Comparison of ENCODE assay signal across 19 cellular contexts in the genomic region with DNA sequence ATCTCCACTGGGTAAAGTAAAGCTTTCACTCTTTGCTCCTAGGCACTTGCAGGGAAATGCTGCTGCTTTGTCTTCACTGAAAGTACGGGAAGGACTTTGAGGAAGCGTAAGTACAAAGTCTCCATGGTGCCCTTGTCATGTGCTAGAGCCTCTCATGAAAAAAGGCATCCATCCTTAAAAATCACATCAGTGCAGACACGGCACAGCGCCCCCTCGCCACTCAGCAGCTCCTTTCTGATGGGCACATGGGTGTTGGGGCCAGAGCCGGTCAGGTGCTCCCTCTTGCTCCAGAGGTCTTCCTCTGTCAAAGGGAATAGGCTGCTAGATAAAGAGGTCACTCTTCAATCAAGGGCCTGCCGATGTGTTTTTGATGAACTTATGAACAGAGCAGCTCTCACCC.
A peak's percentile ranks its signal among the peaks of the same experiment; 100 is the strongest.
DNase-seq lines count a peak whose midpoint lies in the region; ATAC-seq and TF ChIP-seq lines count a peak whose summit lies in the region.
"Had no signal": no experiment of that assay in that cellular context is flagged by ENCODE, and none has a peak within 500 bp of the region (broad histone marks: within the 10 kb centered on the region; RNA-seq: fewer than 3 reads in every experiment).

No MANE protein-coding gene starts in this region.

- peaks cover 1% of the 10 kb centered on the region for H3F3A ChIP-seq in SK-N-SH (replicated peaks; ENCODE audit: insufficient read depth)

- H3K9me3 ChIP-seq in SK-N-SH (no peaks in the 10 kb centered on the region), adrenal gland (replicated peaks in 1 of 3) (no peaks in the 10 kb centered on the region)
- H3K9me3 ChIP-seq: BLaER1 treated with 17β-estradiol and CSF1 and Interleukin-3, amounts not matched to agents 10 nM and 100 nM; left ventricle myocardium inferior had no signal

- H3K27me3 ChIP-seq in SK-N-SH (ENCODE audit: insufficient read depth) (no peaks in the 10 kb centered on the region), brain microvascular endothelial cell (replicated peaks) (no peaks in the 10 kb centered on the region), layer of hippocampus (ENCODE audit: control insufficient read depth, insufficient read depth, low read length) (no peaks in the 10 kb centered on the region), adrenal gland (no peaks in the 10 kb centered on the region)
- H3K27me3 ChIP-seq: BLaER1 treated with 17β-estradiol and CSF1 and Interleukin-3, amounts not matched to agents 10 nM and 100 nM; cardiac muscle cell had no signal

- TF ChIP-seq CTCF in SK-N-SH (IDR thresholded peaks at IDR 0.05) (0 out of 2 replicates have a peak, but pooled peaks have one; percentile 9), brain microvascular endothelial cell (IDR thresholded peaks at IDR 0.05; ENCODE audit: low read depth, low read length, missing control alignments) (peak; percentile 30), adrenal gland (IDR thresholded peaks at IDR 0.05) (no peak)

- H3K4me2 ChIP-seq in SK-N-SH: no peak overlapping the region
- H3K4me2 ChIP-seq: KMS-11 had no signal

- TF ChIP-seq RAD21 in SK-N-SH (IDR thresholded peaks at IDR 0.05; ENCODE audit: low read length): no peak; the same call in 1 of the 2 replicates

- H3K36me3 ChIP-seq in SK-N-SH (replicated peaks in 1 of 2; ENCODE audit: control insufficient read depth in 1 of 2, insufficient read depth in 2 of 2, low read length in 1 of 2) (no peaks in the 10 kb centered on the region), brain microvascular endothelial cell (replicated peaks) (no peaks in the 10 kb centered on the region), adrenal gland (replicated peaks in 1 of 2) (no peaks in the 10 kb centered on the region)
- H3K36me3 ChIP-seq: BLaER1 treated with 17β-estradiol and CSF1 and Interleukin-3, amounts not matched to agents 10 nM and 100 nM; cardiac muscle cell; left ventricle myocardium inferior had no signal

- POLR2A ChIA-PET in SK-N-SH (lab: Yijun Ruan, JAX): interaction anchor here (0.6 kb wide), 1 partner anchor 12 kb away, joined by 3 read pairs; no protein-coding TSS in a partner anchor

- no peak for TF ChIP-seq POLR2A in adrenal gland (IDR thresholded peaks at IDR 0.05)

- in situ Hi-C loops in brain microvascular endothelial cell (cut with HindIII; ENCODE audit: low pct_ligation_motif_present, low sequenced_read_pairs): no loop called here

- H3K4me3 ChIP-seq in SK-N-SH (ENCODE audit: low read depth in 2 of 2, low read length in 1 of 2): no peak overlapping the region
- no peak overlapping the region for H3K4me3 ChIP-seq in brain microvascular endothelial cell (ENCODE audit: low read depth, low read length)
- H3K4me3 ChIP-seq in adrenal gland: no peak overlapping the region
- H3K4me3 ChIP-seq: BLaER1 treated with 17β-estradiol and CSF1 and Interleukin-3, amounts not matched to agents 10 nM and 100 nM; cardiac muscle cell; GM23248; left ventricle myocardium inferior had no signal

- no peak overlapping the region for H2AFZ ChIP-seq in SK-N-SH (ENCODE audit: low read depth)
- H2AFZ ChIP-seq: GM23248 had no signal

- no peak for ATAC-seq in SK-N-SH treated with all-trans-retinoic acid at 6 μM for 48 hours
- ATAC-seq: effector memory CD8-positive, alpha-beta T cell had no signal

- DNase-seq in SK-N-SH: no peak
- no peak for DNase-seq in brain microvascular endothelial cell
- DNase-seq in NCI-H1105 treated with DMSO at 0.1 percent for 48 hours (lab: John Stamatoyannopoulos, UW): no peak
- DNase-seq in stimulated activated CD4-positive, alpha-beta T cell treated with anti-CD3 and anti-CD28 coated beads, Interleukin-2, amount 100 ng/mL, for 24 hours: no peak
- no peak for DNase-seq in activated naive CD4-positive, alpha-beta T cell (lab: John Stamatoyannopoulos, UW)
- DNase-seq in adrenal gland: no peak
- DNase-seq: 8988T; activated CD8-positive, alpha-beta memory T cell treated with anti-CD3 and anti-CD28 coated beads for 24 hours; DMS 273 treated with DMSO at 0.1 percent for 48 hours; effector memory CD8-positive, alpha-beta T cell; GM23248; left ventricle myocardium inferior; NCI-H1436 treated with DMSO at 0.1 percent for 48 hours had no signal

- H3K4me1 ChIP-seq in SK-N-SH (ENCODE audit: control insufficient read depth in 1 of 2, insufficient read depth in 2 of 2, low read depth in 1 of 2, low read length in 1 of 2) (peaks cover 6 to 20% of the 10 kb centered on the region in 2 experiments; a peak in 3 of 4 replicates), adrenal gland (replicated peaks in 1 of 2) (peaks cover 1 to 2% of the 10 kb centered on the region in 2 donors)

- intact Hi-C loops in adrenal gland (cut with DNase I): loop anchor here in 1 of 2 donors (10.0 kb wide), 1 partner anchor 259 kb away; no protein-coding TSS in a partner anchor

- H3K27ac ChIP-seq in SK-N-SH (ENCODE audit: low read depth in 2 of 2, low read length in 1 of 2) (no peak overlapping the region), brain microvascular endothelial cell (no peak overlapping the region), layer of hippocampus (ENCODE audit: low read depth, low read length) (peak overlapping the region; percentile 25), adrenal gland (no peak overlapping the region)
- H3K27ac ChIP-seq: BLaER1 treated with 17β-estradiol and CSF1 and Interleukin-3, amounts not matched to agents 10 nM and 100 nM; cardiac muscle cell; GM23248; KMS-11; left ventricle myocardium inferior; RWPE1 had no signal

- no peaks in the 10 kb centered on the region for H3K9me2 ChIP-seq in SK-N-SH

- CTCF ChIA-PET in SK-N-SH (lab: Yijun Ruan, JAX): interaction anchor here (0.6 to 3.3 kb wide), 10 partner anchors 8 to 86 kb away, joined by 3 to 27 read pairs (median 4); no protein-coding TSS in a partner anchor

- H4K20me1 ChIP-seq in SK-N-SH (ENCODE audit: insufficient read depth): no peaks in the 10 kb centered on the region
- H4K20me1 ChIP-seq: BLaER1 treated with 17β-estradiol and CSF1 and Interleukin-3, amounts not matched to agents 10 nM and 100 nM had no signal

- 93% methylated on average over 7 of the region's 7 CpGs for WGBS in SK-N-SH (ENCODE audit: low lambda C conversion rate)
- WGBS in adrenal gland, 4 donors: 74 to 91% (median 78%) methylated on average over 3 to 7 of the region's 7 CpGs

- H3K9ac ChIP-seq in SK-N-SH: no peak overlapping the region
- H3K9ac ChIP-seq: BLaER1 treated with 17β-estradiol and CSF1 and Interleukin-3, amounts not matched to agents 10 nM and 100 nM; GM23248; KMS-11 had no signal

- H3K79me2 ChIP-seq in SK-N-SH (ENCODE audit: insufficient read depth): no peaks in the 10 kb centered on the region

- TF ChIP-seq EP300 in SK-N-SH (IDR thresholded peaks at IDR 0.05; ENCODE audit: borderline replicate concordance in 1 of 2, low read depth in 1 of 2, low read length in 1 of 2): no peak

TF ChIP-seq in SK-N-SH, 30 proteins besides CTCF, POLR2A, EP300 and RAD21 (continues in another document):
- no peak for TF ChIP-seq TEAD4 (IDR thresholded peaks at IDR 0.05; ENCODE audit: borderline replicate concordance, insufficient read depth)
- TF ChIP-seq, protein P1, sequence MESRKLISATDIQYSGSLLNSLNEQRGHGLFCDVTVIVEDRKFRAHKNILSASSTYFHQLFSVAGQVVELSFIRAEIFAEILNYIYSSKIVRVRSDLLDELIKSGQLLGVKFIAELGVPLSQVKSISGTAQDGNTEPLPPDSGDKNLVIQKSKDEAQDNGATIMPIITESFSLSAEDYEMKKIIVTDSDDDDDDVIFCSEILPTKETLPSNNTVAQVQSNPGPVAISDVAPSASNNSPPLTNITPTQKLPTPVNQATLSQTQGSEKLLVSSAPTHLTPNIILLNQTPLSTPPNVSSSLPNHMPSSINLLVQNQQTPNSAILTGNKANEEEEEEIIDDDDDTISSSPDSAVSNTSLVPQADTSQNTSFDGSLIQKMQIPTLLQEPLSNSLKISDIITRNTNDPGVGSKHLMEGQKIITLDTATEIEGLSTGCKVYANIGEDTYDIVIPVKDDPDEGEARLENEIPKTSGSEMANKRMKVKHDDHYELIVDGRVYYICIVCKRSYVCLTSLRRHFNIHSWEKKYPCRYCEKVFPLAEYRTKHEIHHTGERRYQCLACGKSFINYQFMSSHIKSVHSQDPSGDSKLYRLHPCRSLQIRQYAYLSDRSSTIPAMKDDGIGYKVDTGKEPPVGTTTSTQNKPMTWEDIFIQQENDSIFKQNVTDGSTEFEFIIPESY (IDR thresholded peaks at IDR 0.05; ENCODE audit: borderline replicate concordance, low read depth): no peak

TF ChIP-seq in SK-N-SH treated with all-trans-retinoic acid at 6 μM for 48 hours, 23 proteins besides CTCF, POLR2A, EP300 and RAD21:
- TF ChIP-seq PPARA (CRISPR knock-in tag; IDR thresholded peaks at IDR 0.05; ENCODE audit: borderline replicate concordance): no peak
TF ChIP-seq in SK-N-SH treated with all-trans-retinoic acid at 6 μM for 48 hours: peak in this region for 0.

Comparison
In these comparisons a context has a peak if more than half of its experiments do, and no peak if none do; other contexts are left out.
1. CTCF ChIP-seq: peak in SK-N-SH (single experiment) and brain microvascular endothelial cell (single experiment); none in adrenal gland (0 of 6).